12 cellular contexts compared by ENCODE assay signal in the genomic region with DNA sequence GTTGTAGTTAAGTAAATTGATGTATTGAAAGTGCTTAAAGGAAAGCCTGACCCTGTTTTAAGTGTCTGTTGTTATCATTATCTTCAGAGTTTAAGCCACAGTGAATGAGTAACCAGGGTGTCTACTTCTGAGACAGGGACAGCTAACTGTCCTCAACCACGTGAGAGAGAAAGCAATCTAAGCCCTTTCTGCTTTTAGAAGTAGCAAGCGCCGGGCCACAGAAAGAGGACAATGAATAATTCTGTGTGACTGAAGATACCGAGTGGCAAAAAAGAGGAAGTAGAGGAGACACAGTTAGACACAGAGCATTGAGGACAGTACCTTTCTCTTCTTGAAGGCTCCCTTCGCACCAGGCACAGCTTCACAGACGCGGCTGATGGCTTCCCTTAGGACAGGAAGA.
DNase-seq lines count a peak whose midpoint lies in the region; ATAC-seq lines count a peak whose summit lies in the region.
"Had no signal": no experiment of that assay in that cellular context is flagged by ENCODE, and none has a peak within 500 bp of the region (broad histone marks: within the 10 kb centered on the region; RNA-seq: fewer than 3 reads in every experiment).

No MANE protein-coding gene starts in this region.

- H3K9me3 Mint-ChIP-seq in stimulated activated effector memory CD8-positive, alpha-beta T cell treated with anti-CD3 and anti-CD28 coated beads, Interleukin-12 subunit alpha, Interleukin-12 subunit beta, amount 100 ng/mL, for 72 hours = no peaks in the 10 kb centered on the region
- H3K9me3 Mint-ChIP-seq: activated naive CD8-positive, alpha-beta T cell treated with anti-CD3 and anti-CD28 coated beads, Interleukin-2, amount 10 ng/mL, durations not matched to agents 7 days and 5 days; IgD-negative memory B cell had no signal

- H3K4me3 Mint-ChIP-seq in stimulated activated effector memory CD8-positive, alpha-beta T cell treated with anti-CD3 and anti-CD28 coated beads, Interleukin-12 subunit alpha, Interleukin-12 subunit beta, amount 100 ng/mL, for 72 hours = no peak overlapping the region
- H3K4me3 Mint-ChIP-seq: activated naive CD8-positive, alpha-beta T cell treated with anti-CD3 and anti-CD28 coated beads, Interleukin-2, amount 10 ng/mL, durations not matched to agents 7 days and 5 days; IgD-negative memory B cell had no signal

- H3K4me1 Mint-ChIP-seq in stimulated activated effector memory CD8-positive, alpha-beta T cell treated with anti-CD3 and anti-CD28 coated beads, Interleukin-12 subunit alpha, Interleukin-12 subunit beta, amount 100 ng/mL, for 72 hours = no peaks in the 10 kb centered on the region
- H3K4me1 Mint-ChIP-seq: activated naive CD8-positive, alpha-beta T cell treated with anti-CD3 and anti-CD28 coated beads, Interleukin-2, amount 10 ng/mL, durations not matched to agents 7 days and 5 days had no signal

- DNase-seq in SIG-M5 (lab: John Stamatoyannopoulos, UW) (peak; percentile 3), NCI-H2196 treated with DMSO at 0.1 percent for 48 hours (lab: John Stamatoyannopoulos, UW; ENCODE audit: unreplicated experiment) (no peak), NCI-H1694 treated with DMSO at 0.1 percent for 48 hours (lab: John Stamatoyannopoulos, UW) (no peak), foreskin melanocyte (no peak)
- DNase-seq in stimulated activated effector memory CD8-positive, alpha-beta T cell treated with anti-CD3 and anti-CD28 coated beads, Interleukin-12 subunit alpha, Interleukin-12 subunit beta, amount 100 ng/mL, for 72 hours (ENCODE audit: low spot score in 2 of 2) = no peak
- DNase-seq: activated naive CD8-positive, alpha-beta T cell treated with anti-CD3 and anti-CD28 coated beads, Interleukin-2, amount 10 ng/mL, durations not matched to agents 7 days and 5 days; effector CD4-positive, alpha-beta T cell; occipital lobe had no signal

- no peaks in the 10 kb centered on the region for H3K36me3 Mint-ChIP-seq in stimulated activated effector memory CD8-positive, alpha-beta T cell treated with anti-CD3 and anti-CD28 coated beads, Interleukin-12 subunit alpha, Interleukin-12 subunit beta, amount 100 ng/mL, for 72 hours
- H3K36me3 Mint-ChIP-seq: activated naive CD8-positive, alpha-beta T cell treated with anti-CD3 and anti-CD28 coated beads, Interleukin-2, amount 10 ng/mL, durations not matched to agents 7 days and 5 days; IgD-negative memory B cell had no signal

- ATAC-seq in GM19395 (IDR thresholded peaks at IDR 0.05; ENCODE audit: unreplicated experiment) (peak; percentile 68), HG03135 (IDR thresholded peaks at IDR 0.05; ENCODE audit: unreplicated experiment) (peak; percentile 66), HG03521 (IDR thresholded peaks at IDR 0.05; ENCODE audit: unreplicated experiment) (no peak)
- ATAC-seq in stimulated activated effector memory CD8-positive, alpha-beta T cell treated with anti-CD3 and anti-CD28 coated beads, Interleukin-12 subunit alpha, Interleukin-12 subunit beta, amount 100 ng/mL, for 72 hours = peak; percentile 37

- H3K27ac Mint-ChIP-seq in stimulated activated effector memory CD8-positive, alpha-beta T cell treated with anti-CD3 and anti-CD28 coated beads, Interleukin-12 subunit alpha, Interleukin-12 subunit beta, amount 100 ng/mL, for 72 hours = no peak overlapping the region
- H3K27ac Mint-ChIP-seq: activated naive CD8-positive, alpha-beta T cell treated with anti-CD3 and anti-CD28 coated beads, Interleukin-2, amount 10 ng/mL, durations not matched to agents 7 days and 5 days; IgD-negative memory B cell had no signal
